9 cellular contexts compared by ENCODE assay signal in the genomic region with DNA sequence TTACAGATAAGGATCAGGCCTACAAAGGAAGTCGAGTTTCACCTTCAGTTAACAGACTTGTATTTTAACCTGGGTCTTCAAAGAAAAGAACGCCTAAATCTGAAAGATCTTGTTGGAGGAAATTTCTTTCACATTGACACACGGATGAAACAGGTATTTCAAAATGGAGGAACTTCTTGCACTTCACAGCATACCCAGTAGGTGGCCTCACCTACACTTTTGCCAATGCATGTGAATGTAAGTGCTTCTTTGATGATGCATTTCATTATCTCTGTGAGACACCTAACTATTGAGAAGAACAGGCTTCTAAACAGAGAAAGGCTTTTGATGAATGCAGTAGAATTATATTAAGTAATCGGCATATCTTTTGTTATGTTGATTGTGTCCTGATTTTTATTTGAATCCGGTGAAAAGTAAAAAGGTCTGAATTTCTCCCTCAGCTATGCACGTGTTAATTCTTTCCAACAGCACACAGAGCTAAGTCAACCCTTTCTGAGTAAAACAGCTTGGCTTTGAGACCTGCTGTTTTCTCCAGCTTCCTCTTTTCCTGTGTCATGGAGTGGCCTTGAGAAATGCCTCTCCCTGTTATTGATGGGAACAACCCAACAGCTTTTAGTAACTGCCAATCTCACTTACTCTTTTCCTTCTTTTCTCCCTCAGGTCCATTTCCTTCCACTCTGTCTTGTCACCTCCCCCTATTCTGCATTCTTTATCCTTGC.
A peak's percentile ranks its signal among the peaks of the same experiment; 100 is the strongest.
DNase-seq lines count a peak whose midpoint lies in the region; ATAC-seq and TF ChIP-seq lines count a peak whose summit lies in the region.
"Had no signal": no experiment of that assay in that cellular context is flagged by ENCODE, and none has a peak within 500 bp of the region (broad histone marks: within the 10 kb centered on the region; RNA-seq: fewer than 3 reads in every experiment).

No MANE protein-coding gene starts in this region.

- no peaks in the 10 kb centered on the region for H3K4me1 Mint-ChIP-seq in activated CD8-positive, alpha-beta memory T cell treated with anti-CD3 and anti-CD28 coated beads, Interleukin-2, amount 10 ng/mL, durations not matched to agents 7 days and 5 days
- H3K4me1 Mint-ChIP-seq: memory B cell had no signal

- peaks cover 0 to 9% (median 0%) of the 10 kb centered on the region in 6 donors for H3K4me1 ChIP-seq in spleen

- no peaks in the 10 kb centered on the region for H3K27me3 Mint-ChIP-seq in activated CD8-positive, alpha-beta memory T cell treated with anti-CD3 and anti-CD28 coated beads, Interleukin-2, amount 10 ng/mL, durations not matched to agents 7 days and 5 days
- H3K27me3 Mint-ChIP-seq: memory B cell had no signal

- no peaks in the 10 kb centered on the region for H3K36me3 Mint-ChIP-seq in activated CD8-positive, alpha-beta memory T cell treated with anti-CD3 and anti-CD28 coated beads, Interleukin-2, amount 10 ng/mL, durations not matched to agents 7 days and 5 days
- H3K36me3 Mint-ChIP-seq: memory B cell had no signal

- H3K9me3 ChIP-seq in spleen: peaks cover 0 to 7% (median 0%) of the 10 kb centered on the region in 8 donors

- no peak for ATAC-seq in activated CD8-positive, alpha-beta memory T cell treated with anti-CD3 and anti-CD28 coated beads, Interleukin-2, amount 10 ng/mL, durations not matched to agents 7 days and 5 days
- ATAC-seq in GM21447 (IDR thresholded peaks at IDR 0.05; ENCODE audit: unreplicated experiment) (peak; percentile 94), HG03565 (IDR thresholded peaks at IDR 0.05; ENCODE audit: unreplicated experiment) (peak; percentile 99)

- no peak overlapping the region for H3K4me3 Mint-ChIP-seq in activated CD8-positive, alpha-beta memory T cell treated with anti-CD3 and anti-CD28 coated beads, Interleukin-2, amount 10 ng/mL, durations not matched to agents 7 days and 5 days
- H3K4me3 Mint-ChIP-seq: memory B cell had no signal

- no peak overlapping the region for H3K4me3 ChIP-seq in spleen

- no peaks in the 10 kb centered on the region for H3K36me3 ChIP-seq in spleen

- H3K27ac Mint-ChIP-seq in activated CD8-positive, alpha-beta memory T cell treated with anti-CD3 and anti-CD28 coated beads, Interleukin-2, amount 10 ng/mL, durations not matched to agents 7 days and 5 days: no peak overlapping the region
- H3K27ac Mint-ChIP-seq: memory B cell had no signal

- CTCF ChIA-PET in activated CD8-positive, alpha-beta memory T cell treated with anti-CD3 and anti-CD28 coated beads, Interleukin-2, amount 10 ng/mL, durations not matched to agents 7 days and 5 days (lab: Charles Lee): no interaction called here

- peak in 8 of 11 experiments; percentile 15 to 53 (median 40) for TF ChIP-seq CTCF in spleen (IDR thresholded peaks at IDR 0.05 in 8 of 11, conservative IDR thresholded peaks at IDR 0.05 in 3 of 11)

- no peak overlapping the region for H3K27ac ChIP-seq in spleen

- H3K9me3 Mint-ChIP-seq in activated CD8-positive, alpha-beta memory T cell treated with anti-CD3 and anti-CD28 coated beads, Interleukin-2, amount 10 ng/mL, durations not matched to agents 7 days and 5 days (ENCODE audit: low read depth): peaks cover 2% of the 10 kb centered on the region
- H3K9me3 Mint-ChIP-seq: memory B cell had no signal

- no peaks in the 10 kb centered on the region for H3K27me3 ChIP-seq in spleen (replicated peaks in 1 of 7)

- WGBS in spleen, 5 donors: 26 to 37% (median 31%) methylated on average over 6 of the region's 6 CpGs

- no peak for TF ChIP-seq POLR2A in spleen (IDR thresholded peaks at IDR 0.05)

- peak; percentile 41 for DNase-seq in activated CD8-positive, alpha-beta memory T cell treated with anti-CD3 and anti-CD28 coated beads, Interleukin-2, amount 10 ng/mL, durations not matched to agents 7 days and 5 days
- no peak for DNase-seq in activated CD8-positive, alpha-beta memory T cell treated with anti-CD3 and anti-CD28 coated beads for 24 hours
- peak; percentile 49 for DNase-seq in RPMI7951 (ENCODE audit: low read depth)
- DNase-seq in fibroblast of the conjunctiva (ENCODE audit: low read depth): peak; percentile 36
- DNase-seq in spleen: no peak
- DNase-seq in hippocampal formation (lab: John Stamatoyannopoulos, UW): no peak

- intact Hi-C loops in spleen (cut with DNase I; ENCODE audit: low total_unique reads): no loop called here

Comparison
In these comparisons a context has a peak if more than half of its experiments do, and no peak if none do; other contexts are left out.
1. DNase-seq: peak in activated CD8-positive, alpha-beta memory T cell treated with anti-CD3 and anti-CD28 coated beads, Interleukin-2, amount 10 ng/mL, durations not matched to agents 7 days and 5 days (single experiment), RPMI7951 (single experiment) and fibroblast of the conjunctiva (single experiment); none in activated CD8-positive, alpha-beta memory T cell treated with anti-CD3 and anti-CD28 coated beads for 24 hours (single experiment), spleen (single experiment) and hippocampal formation (0 of 2).